Comparison of ENCODE assay signal across 8 cellular contexts in the genomic region with DNA sequence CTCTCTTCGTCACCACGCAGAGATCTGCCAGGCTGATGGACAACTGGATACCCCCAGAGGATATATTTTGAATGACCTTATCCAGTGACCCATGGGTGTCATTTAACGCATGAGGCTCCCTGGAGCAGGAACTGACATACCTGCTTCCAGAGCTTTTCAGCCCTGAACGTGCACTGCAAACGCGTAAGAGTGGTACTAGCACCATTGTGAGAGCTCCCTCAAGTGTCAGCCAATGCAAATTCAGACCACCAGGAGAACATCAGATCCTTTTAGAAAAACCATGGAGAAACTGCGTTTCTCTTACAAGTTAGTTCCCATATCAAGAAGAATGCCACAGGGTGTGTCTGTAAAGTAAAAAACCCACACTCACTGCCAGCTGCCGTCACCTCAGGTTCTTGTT. TPM values are rescaled to one million over a fixed set of nuclear protein-coding genes. Genes with fewer than 3 reads are reported as not detected.
DNase-seq lines count a peak whose midpoint lies in the region; TF ChIP-seq lines count a peak whose summit lies in the region.

No MANE protein-coding gene starts in this region.

- peak; percentile 66 for TF ChIP-seq CTCF in WERI-Rb-1 (IDR thresholded peaks at IDR 0.05; ENCODE audit: low read depth, low read length)
- no peak for TF ChIP-seq CTCF in endothelial cell (IDR thresholded peaks at IDR 0.05; ENCODE audit: unreplicated experiment)
- TF ChIP-seq CTCF in breast epithelium (IDR thresholded peaks at IDR 0.05), result no peak

- H3K27ac ChIP-seq in WERI-Rb-1 (no peak overlapping the region), breast epithelium (no peak overlapping the region)

- peaks cover 2% of the 10 kb centered on the region for H3K27me3 Mint-ChIP-seq in endothelial cell (ENCODE audit: unreplicated experiment)

- H3K27me3 ChIP-seq in WERI-Rb-1 (ENCODE audit: insufficient read depth, low read depth, severe bottlenecking), result peaks cover 31% of the 10 kb centered on the region
- peaks cover 0 to 38% of the 10 kb centered on the region in 2 donors for H3K27me3 ChIP-seq in breast epithelium

- peak; percentile 38 for DNase-seq in ELF-1 (ENCODE audit: low read depth, low spot score)
- peak; percentile 47 for DNase-seq in HuH-7 (ENCODE audit: low spot score)
- DNase-seq in WERI-Rb-1, result peak; percentile 47
- peak; percentile 4 for DNase-seq in midbrain (lab: John Stamatoyannopoulos, UW)
- no peak for DNase-seq in stimulated activated CD4-positive, alpha-beta T cell treated with anti-CD3 and anti-CD28 coated beads, Interleukin-4, amount 100 ng/mL, for 24 hours
- DNase-seq in endothelial cell (ENCODE audit: low spot score), result no peak
- DNase-seq in NCI-H510A (lab: John Stamatoyannopoulos, UW), result no peak
- no peak for DNase-seq in breast epithelium (ENCODE audit: low spot score in 2 of 2)

- no peaks in the 10 kb centered on the region for H3K4me1 Mint-ChIP-seq in endothelial cell (ENCODE audit: unreplicated experiment)

- H3K36me3 ChIP-seq in WERI-Rb-1, result no peaks in the 10 kb centered on the region
- H3K36me3 ChIP-seq in breast epithelium, result no peaks in the 10 kb centered on the region

- no peak overlapping the region for H3K4me3 ChIP-seq in WERI-Rb-1 (ENCODE audit: low read depth, low read length)
- no peak overlapping the region for H3K4me3 ChIP-seq in breast epithelium

- H3K9me3 Mint-ChIP-seq in endothelial cell (ENCODE audit: unreplicated experiment), result no peaks in the 10 kb centered on the region

- H3K27ac Mint-ChIP-seq in endothelial cell (ENCODE audit: unreplicated experiment), result no peak overlapping the region

- H3K4me3 Mint-ChIP-seq in endothelial cell (ENCODE audit: unreplicated experiment), result no peak overlapping the region

- no peak for TF ChIP-seq POLR2A in breast epithelium (IDR thresholded peaks at IDR 0.05)

- intact Hi-C loops in breast epithelium (cut with DNase I; ENCODE audit: low total_unique reads), result no loop called here

- H3K4me1 ChIP-seq in breast epithelium, result no peaks in the 10 kb centered on the region

- peaks cover 2% of the 10 kb centered on the region for H3K9me3 ChIP-seq in WERI-Rb-1 (ENCODE audit: severe bottlenecking)
- peaks cover 0 to 13% of the 10 kb centered on the region in 2 donors for H3K9me3 ChIP-seq in breast epithelium

- H3K36me3 Mint-ChIP-seq in endothelial cell (ENCODE audit: low read depth, unreplicated experiment), result no peaks in the 10 kb centered on the region

RNA-seq across cellular contexts. Expression of a gene that starts 7.3 kb away (rescaled TPM):
- total RNA-seq in endothelial cell (ENCODE audit: unreplicated experiment), result 1.5 TPM
- total RNA-seq in breast epithelium, result 1 to 10 TPM; 1.0 to 4.3 (median 1.9) TPM

RNA-seq across cellular contexts. Expression of a gene that starts 27.2 kb away (rescaled TPM):
- total RNA-seq in endothelial cell (ENCODE audit: unreplicated experiment) (0.49 TPM), breast epithelium (1 to 10 TPM in 2 of 3 donors, under 1 TPM in 1; 0.29 to 1.6 (median 1.3) TPM)

RNA-seq across cellular contexts. Expression of a gene that starts 31.9 kb away (rescaled TPM):
- total RNA-seq in endothelial cell (ENCODE audit: unreplicated experiment) (27.7 TPM), breast epithelium (10 to 100 TPM; 19.0 to 26.2 (median 21.9) TPM)

RNA-seq across cellular contexts. Expression of a gene that starts 37.4 kb away (rescaled TPM):
- total RNA-seq in endothelial cell (ENCODE audit: unreplicated experiment) (not detected), breast epithelium (not detected)

RNA-seq across cellular contexts. Expression of a gene that starts 56.3 kb away (rescaled TPM):
- total RNA-seq in endothelial cell (ENCODE audit: unreplicated experiment) (393 TPM), breast epithelium (10 to 100 TPM in 2 of 3 donors, 1 to 10 TPM in 1; 9.7 to 21.3 (median 11.0) TPM)

Comparison
In these comparisons a context has a peak if more than half of its experiments do, and no peak if none do; other contexts are left out.
1. DNase-seq: peak in ELF-1 (single experiment), HuH-7 (single experiment), WERI-Rb-1 (single experiment) and midbrain (single experiment); none in stimulated activated CD4-positive, alpha-beta T cell treated with anti-CD3 and anti-CD28 coated beads, Interleukin-4, amount 100 ng/mL, for 24 hours (single experiment), endothelial cell (single experiment), NCI-H510A (single experiment) and breast epithelium (0 of 2).